ENCODE assay signal across 9 cellular contexts in genomic region chr17:69358688-69359596, GRCh38. TPM values are rescaled to one million over a fixed set of nuclear protein-coding genes. Genes with fewer than 3 reads are reported as not detected.
DNase-seq lines count a peak whose midpoint lies in the region; ATAC-seq and TF ChIP-seq lines count a peak whose summit lies in the region.
"Had no signal": no experiment of that assay in that cellular context is flagged by ENCODE, and none has a peak within 500 bp of the region (broad histone marks: within the 10 kb centered on the region; RNA-seq: fewer than 3 reads in every experiment).

No MANE protein-coding gene starts in this region.

- in situ Hi-C loops in brain microvascular endothelial cell (cut with HindIII; ENCODE audit: low pct_ligation_motif_present, low sequenced_read_pairs) = no loop called here

- no peaks in the 10 kb centered on the region for H3K27me3 ChIP-seq in brain microvascular endothelial cell (replicated peaks)

- H3K9me3 Mint-ChIP-seq in activated naive CD4-positive, alpha-beta T cell treated with anti-CD3 and anti-CD28 coated beads for 36 hours = no peaks in the 10 kb centered on the region
- H3K9me3 Mint-ChIP-seq in activated naive CD4-positive, alpha-beta T cell treated with anti-CD3 and anti-CD28 coated beads, Interleukin-2, amount 10 ng/mL, durations not matched to agents 7 days and 5 days = no peaks in the 10 kb centered on the region
- no peaks in the 10 kb centered on the region for H3K9me3 Mint-ChIP-seq in type B pancreatic cell
- H3K9me3 Mint-ChIP-seq in stimulated activated effector memory CD8-positive, alpha-beta T cell treated with anti-CD3 and anti-CD28 coated beads, Interleukin-12 subunit alpha, Interleukin-12 subunit beta, amount 100 ng/mL, for 72 hours = no peaks in the 10 kb centered on the region
- H3K9me3 Mint-ChIP-seq: CD8-positive, alpha-beta memory T cell had no signal

- no peak overlapping the region for H3K4me3 ChIP-seq in brain microvascular endothelial cell (ENCODE audit: low read depth, low read length)

- no peak overlapping the region for H3K27ac ChIP-seq in brain microvascular endothelial cell

- no peak for ATAC-seq in HG02870 (IDR thresholded peaks at IDR 0.05; ENCODE audit: unreplicated experiment)
- ATAC-seq in HG02884 (IDR thresholded peaks at IDR 0.05; ENCODE audit: unreplicated experiment) = no peak
- ATAC-seq in stimulated activated effector memory CD8-positive, alpha-beta T cell treated with anti-CD3 and anti-CD28 coated beads, Interleukin-12 subunit alpha, Interleukin-12 subunit beta, amount 100 ng/mL, for 72 hours = no peak

- TF ChIP-seq CTCF in brain microvascular endothelial cell (IDR thresholded peaks at IDR 0.05; ENCODE audit: low read depth, low read length, missing control alignments) = peak; percentile 40
- TF ChIP-seq CTCF in type B pancreatic cell (conservative IDR thresholded peaks at IDR 0.05) = peak; percentile 29

- no peaks in the 10 kb centered on the region for H3K36me3 Mint-ChIP-seq in activated naive CD4-positive, alpha-beta T cell treated with anti-CD3 and anti-CD28 coated beads for 36 hours (ENCODE audit: low read depth)
- no peaks in the 10 kb centered on the region for H3K36me3 Mint-ChIP-seq in activated naive CD4-positive, alpha-beta T cell treated with anti-CD3 and anti-CD28 coated beads, Interleukin-2, amount 10 ng/mL, durations not matched to agents 7 days and 5 days
- H3K36me3 Mint-ChIP-seq in type B pancreatic cell = no peaks in the 10 kb centered on the region
- no peaks in the 10 kb centered on the region for H3K36me3 Mint-ChIP-seq in stimulated activated effector memory CD8-positive, alpha-beta T cell treated with anti-CD3 and anti-CD28 coated beads, Interleukin-12 subunit alpha, Interleukin-12 subunit beta, amount 100 ng/mL, for 72 hours

- intact Hi-C loops in activated naive CD4-positive, alpha-beta T cell treated with anti-CD3 and anti-CD28 coated beads for 36 hours (cut with micrococcal nuclease) = loop anchor here (1.0 kb wide), 1 partner anchor 164 kb away; no protein-coding TSS in a partner anchor

- no peak overlapping the region for H3K4me3 Mint-ChIP-seq in activated naive CD4-positive, alpha-beta T cell treated with anti-CD3 and anti-CD28 coated beads for 36 hours
- no peak overlapping the region for H3K4me3 Mint-ChIP-seq in activated naive CD4-positive, alpha-beta T cell treated with anti-CD3 and anti-CD28 coated beads, Interleukin-2, amount 10 ng/mL, durations not matched to agents 7 days and 5 days
- no peak overlapping the region for H3K4me3 Mint-ChIP-seq in type B pancreatic cell
- H3K4me3 Mint-ChIP-seq in stimulated activated effector memory CD8-positive, alpha-beta T cell treated with anti-CD3 and anti-CD28 coated beads, Interleukin-12 subunit alpha, Interleukin-12 subunit beta, amount 100 ng/mL, for 72 hours = no peak overlapping the region
- H3K4me3 Mint-ChIP-seq: CD8-positive, alpha-beta memory T cell had no signal

- no peaks in the 10 kb centered on the region for H3K36me3 ChIP-seq in brain microvascular endothelial cell (replicated peaks)

- H3K27ac Mint-ChIP-seq in activated naive CD4-positive, alpha-beta T cell treated with anti-CD3 and anti-CD28 coated beads for 36 hours = no peak overlapping the region
- H3K27ac Mint-ChIP-seq in activated naive CD4-positive, alpha-beta T cell treated with anti-CD3 and anti-CD28 coated beads, Interleukin-2, amount 10 ng/mL, durations not matched to agents 7 days and 5 days = no peak overlapping the region
- no peak overlapping the region for H3K27ac Mint-ChIP-seq in type B pancreatic cell
- no peak overlapping the region for H3K27ac Mint-ChIP-seq in stimulated activated effector memory CD8-positive, alpha-beta T cell treated with anti-CD3 and anti-CD28 coated beads, Interleukin-12 subunit alpha, Interleukin-12 subunit beta, amount 100 ng/mL, for 72 hours
- H3K27ac Mint-ChIP-seq: CD8-positive, alpha-beta memory T cell had no signal

- DNase-seq in activated naive CD4-positive, alpha-beta T cell treated with anti-CD3 and anti-CD28 coated beads for 36 hours = peak; percentile 31
- no peak for DNase-seq in activated naive CD4-positive, alpha-beta T cell treated with anti-CD3 and anti-CD28 coated beads, Interleukin-2, amount 10 ng/mL, durations not matched to agents 7 days and 5 days
- DNase-seq in NAMALWA (ENCODE audit: low spot score) (peak; percentile 27), brain microvascular endothelial cell (no peak), type B pancreatic cell (ENCODE audit: extremely low spot score, unreplicated experiment) (no peak)
- no peak for DNase-seq in stimulated activated effector memory CD8-positive, alpha-beta T cell treated with anti-CD3 and anti-CD28 coated beads, Interleukin-12 subunit alpha, Interleukin-12 subunit beta, amount 100 ng/mL, for 72 hours (ENCODE audit: low spot score in 2 of 2)

- no peaks in the 10 kb centered on the region for H3K4me1 Mint-ChIP-seq in activated naive CD4-positive, alpha-beta T cell treated with anti-CD3 and anti-CD28 coated beads for 36 hours (ENCODE audit: low read depth)
- no peaks in the 10 kb centered on the region for H3K4me1 Mint-ChIP-seq in activated naive CD4-positive, alpha-beta T cell treated with anti-CD3 and anti-CD28 coated beads, Interleukin-2, amount 10 ng/mL, durations not matched to agents 7 days and 5 days
- no peaks in the 10 kb centered on the region for H3K4me1 Mint-ChIP-seq in type B pancreatic cell (ENCODE audit: unreplicated experiment)
- peaks cover 9% of the 10 kb centered on the region for H3K4me1 Mint-ChIP-seq in stimulated activated effector memory CD8-positive, alpha-beta T cell treated with anti-CD3 and anti-CD28 coated beads, Interleukin-12 subunit alpha, Interleukin-12 subunit beta, amount 100 ng/mL, for 72 hours
- H3K4me1 Mint-ChIP-seq: CD8-positive, alpha-beta memory T cell had no signal

- H3K27me3 Mint-ChIP-seq in activated naive CD4-positive, alpha-beta T cell treated with anti-CD3 and anti-CD28 coated beads for 36 hours (ENCODE audit: low read depth) = no peaks in the 10 kb centered on the region
- peaks cover 13% of the 10 kb centered on the region for H3K27me3 Mint-ChIP-seq in activated naive CD4-positive, alpha-beta T cell treated with anti-CD3 and anti-CD28 coated beads, Interleukin-2, amount 10 ng/mL, durations not matched to agents 7 days and 5 days
- no peaks in the 10 kb centered on the region for H3K27me3 Mint-ChIP-seq in type B pancreatic cell

- CTCF ChIA-PET in activated naive CD4-positive, alpha-beta T cell treated with anti-CD3 and anti-CD28 coated beads for 36 hours (lab: Charles Lee) = interaction anchor here (0.8 to 1.4 kb wide), 4 partner anchors 11 to 163 kb away, joined by 3 to 4 read pairs (median 3); no protein-coding TSS in a partner anchor
- CTCF ChIA-PET in activated naive CD4-positive, alpha-beta T cell treated with anti-CD3 and anti-CD28 coated beads, Interleukin-2, amount 10 ng/mL, durations not matched to agents 7 days and 5 days (lab: Charles Lee) = interaction anchor here (1.1 to 1.5 kb wide), 2 partner anchors 36 to 165 kb away, joined by 3 to 9 read pairs; no protein-coding TSS in a partner anchor

RNA-seq across cellular contexts. Expression of gene ABCA5, which starts 32.0 kb away (rescaled TPM):
- 10 to 100 TPM; 14.3 to 15.1 TPM for total RNA-seq in activated naive CD4-positive, alpha-beta T cell treated with anti-CD3 and anti-CD28 coated beads for 36 hours
- total RNA-seq in type B pancreatic cell (ENCODE audit: low replicate concordance) = 14.6 and 21.7 TPM in 2 replicates

RNA-seq across cellular contexts. Expression of gene MAP2K6, which starts 55.6 kb away (rescaled TPM):
- total RNA-seq in activated naive CD4-positive, alpha-beta T cell treated with anti-CD3 and anti-CD28 coated beads for 36 hours = 1 to 10 TPM; 2.4 to 2.7 TPM
- 11.9 and 28.8 TPM in 2 replicates for total RNA-seq in type B pancreatic cell (ENCODE audit: low replicate concordance)

Comparison
In these comparisons a context has a peak if more than half of its experiments do, and no peak if none do; other contexts are left out.
1. DNase-seq: peak in activated naive CD4-positive, alpha-beta T cell treated with anti-CD3 and anti-CD28 coated beads for 36 hours (single experiment) and NAMALWA (single experiment); none in activated naive CD4-positive, alpha-beta T cell treated with anti-CD3 and anti-CD28 coated beads, Interleukin-2, amount 10 ng/mL, durations not matched to agents 7 days and 5 days (single experiment), brain microvascular endothelial cell (single experiment), type B pancreatic cell (single experiment) and stimulated activated effector memory CD8-positive, alpha-beta T cell treated with anti-CD3 and anti-CD28 coated beads, Interleukin-12 subunit alpha, Interleukin-12 subunit beta, amount 100 ng/mL, for 72 hours (0 of 2).